Comparison of ENCODE assay signal across 8 cellular contexts in the genomic region with DNA sequence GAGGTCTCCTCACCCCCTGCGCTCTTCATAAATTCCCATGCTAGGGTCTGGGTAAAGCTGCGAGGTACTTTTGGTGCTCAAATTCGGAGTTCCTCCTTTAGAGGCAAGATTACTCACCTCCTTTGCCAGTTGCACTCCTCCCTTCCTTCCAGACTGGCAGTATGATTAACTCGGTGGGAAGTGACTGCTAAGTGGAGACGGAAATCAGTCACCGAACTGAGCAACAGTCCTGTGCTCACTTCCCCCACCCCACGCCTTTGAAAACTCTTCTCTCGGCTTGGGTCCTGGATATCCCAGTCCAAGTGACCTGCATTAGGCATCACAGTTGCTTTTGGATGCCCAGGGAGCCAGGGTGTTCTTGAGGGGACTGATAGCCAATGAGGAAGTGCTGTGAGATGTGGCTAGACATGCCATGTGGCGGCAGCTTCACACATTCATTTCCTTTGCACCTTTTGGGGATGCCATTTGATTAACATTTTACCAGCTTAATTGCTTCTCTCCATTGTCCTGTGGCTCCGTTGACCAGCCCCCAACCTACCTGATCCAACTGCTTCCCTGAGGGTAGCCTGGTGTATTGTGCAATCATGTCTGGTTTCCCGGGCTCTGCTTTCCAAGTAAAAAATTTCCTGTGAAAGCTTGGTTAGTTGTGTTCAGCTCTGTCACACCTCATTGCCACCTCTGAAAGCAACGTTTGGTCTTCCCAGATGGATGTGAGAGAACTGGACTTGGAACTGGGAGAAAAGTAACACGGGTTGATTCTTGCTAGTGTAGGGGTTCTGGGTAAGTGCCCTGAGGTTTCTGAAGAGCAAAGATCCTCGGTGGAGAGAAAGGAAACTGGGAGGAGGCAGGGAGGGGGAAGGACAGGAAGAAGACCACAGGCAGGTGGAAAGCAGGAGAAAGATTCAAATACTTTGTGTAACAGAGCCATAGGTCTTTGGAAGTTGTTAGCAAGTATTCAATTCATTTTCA. TPM values are rescaled to one million over a fixed set of nuclear protein-coding genes. Genes with fewer than 3 reads are reported as not detected.
A peak's percentile ranks its signal among the peaks of the same experiment; 100 is the strongest.
DNase-seq lines count a peak whose midpoint lies in the region; ATAC-seq, FAIRE-seq and TF ChIP-seq lines count a peak whose summit lies in the region.

No MANE protein-coding gene starts in this region.

- no peaks in the 10 kb centered on the region for H3K27me3 ChIP-seq in CD8-positive, alpha-beta memory T cell (ENCODE audit: insufficient read depth, low read length, poor library complexity, severe bottlenecking)
- no peaks in the 10 kb centered on the region for H3K27me3 ChIP-seq in HL-60 (ENCODE audit: insufficient read depth, poor library complexity, severe bottlenecking)
- H3K27me3 ChIP-seq in RWPE2 (ENCODE audit: insufficient read depth, poor library complexity, severe bottlenecking) = no peaks in the 10 kb centered on the region

- H3K4me3 ChIP-seq in CD8-positive, alpha-beta memory T cell (ENCODE audit: low read length) = peak overlapping the region; percentile 90
- H3K4me3 ChIP-seq in HL-60 (replicated peaks; ENCODE audit: insufficient read depth, low read length) (peak overlapping the region; percentile 97), RWPE2 (ENCODE audit: severe bottlenecking) (peak overlapping the region; percentile 70)

- TF ChIP-seq CTCF in GM20000 (IDR thresholded peaks at IDR 0.05; ENCODE audit: extremely low read depth, missing control alignments) (no peak), HL-60 (IDR thresholded peaks at IDR 0.05; ENCODE audit: insufficient read depth, low read length) (no peak), RWPE2 (IDR thresholded peaks at IDR 0.05; ENCODE audit: poor library complexity, severe bottlenecking) (no peak), osteocyte (IDR thresholded peaks at IDR 0.05) (no peak)

- FAIRE-seq in urothelium cell line (lab: Jason Lieb, UNC) = no peak

- peaks cover 46% of the 10 kb centered on the region for H3K4me1 ChIP-seq in CD8-positive, alpha-beta memory T cell (ENCODE audit: insufficient read depth, low read length)
- H3K4me1 ChIP-seq in RWPE2 (ENCODE audit: insufficient read depth, poor library complexity, severe bottlenecking) = peaks cover 8% of the 10 kb centered on the region

- peaks cover 29% of the 10 kb centered on the region for H3K36me3 ChIP-seq in CD8-positive, alpha-beta memory T cell (ENCODE audit: insufficient read depth, low read length)
- H3K36me3 ChIP-seq in RWPE2 (ENCODE audit: low read depth) = peaks cover 39% of the 10 kb centered on the region

- ATAC-seq in RWPE2 (ENCODE audit: low read depth) = peak; percentile 76

- peak overlapping the region; percentile 78 to 100 (median 97) for H3K27ac Mint-ChIP-seq in CD8-positive, alpha-beta memory T cell
- peak overlapping the region; percentile 95 for H3K27ac Mint-ChIP-seq in activated naive CD4-positive, alpha-beta T cell treated with anti-CD3 and anti-CD28 coated beads, Interleukin-2, amount 10 ng/mL, durations not matched to agents 7 days and 5 days
- H3K27ac Mint-ChIP-seq in osteocyte (ENCODE audit: unreplicated experiment) = peak overlapping the region; percentile 91

- H3K36me3 Mint-ChIP-seq in CD8-positive, alpha-beta memory T cell = peaks cover 22 to 55% (median 26%) of the 10 kb centered on the region in 3 donors
- H3K36me3 Mint-ChIP-seq in activated naive CD4-positive, alpha-beta T cell treated with anti-CD3 and anti-CD28 coated beads, Interleukin-2, amount 10 ng/mL, durations not matched to agents 7 days and 5 days = peaks cover 42% of the 10 kb centered on the region
- H3K36me3 Mint-ChIP-seq in osteocyte (ENCODE audit: unreplicated experiment) = peaks cover 17% of the 10 kb centered on the region

- H3K4me1 Mint-ChIP-seq in CD8-positive, alpha-beta memory T cell = peaks cover 49 to 60% (median 58%) of the 10 kb centered on the region in 3 donors
- peaks cover 47% of the 10 kb centered on the region for H3K4me1 Mint-ChIP-seq in activated naive CD4-positive, alpha-beta T cell treated with anti-CD3 and anti-CD28 coated beads, Interleukin-2, amount 10 ng/mL, durations not matched to agents 7 days and 5 days
- peaks cover 16% of the 10 kb centered on the region for H3K4me1 Mint-ChIP-seq in osteocyte (ENCODE audit: unreplicated experiment)

- peak; percentile 28 to 66 (median 41) for DNase-seq in CD8-positive, alpha-beta memory T cell
- DNase-seq in GM20000 (ENCODE audit: low spot score) (peak; percentile 30), HL-60 (ENCODE audit: low read depth in 1 of 2, low spot score in 1 of 2) (peak; percentile 73 to 81), RWPE2 (ENCODE audit: low spot score) (no peak), glomerular visceral epithelial cell (ENCODE audit: extremely low spot score) (peak; percentile 77), osteocyte (ENCODE audit: extremely low spot score, unreplicated experiment) (no peak), urothelium cell line (ENCODE audit: low spot score) (peak; percentile 72)
- peak; percentile 60 for DNase-seq in activated naive CD4-positive, alpha-beta T cell treated with anti-CD3 and anti-CD28 coated beads, Interleukin-2, amount 10 ng/mL, durations not matched to agents 7 days and 5 days

- no peaks in the 10 kb centered on the region for H3K27me3 Mint-ChIP-seq in CD8-positive, alpha-beta memory T cell
- peaks cover 3% of the 10 kb centered on the region for H3K27me3 Mint-ChIP-seq in activated naive CD4-positive, alpha-beta T cell treated with anti-CD3 and anti-CD28 coated beads, Interleukin-2, amount 10 ng/mL, durations not matched to agents 7 days and 5 days
- H3K27me3 Mint-ChIP-seq in osteocyte (ENCODE audit: unreplicated experiment) = peaks cover 4% of the 10 kb centered on the region

- no peaks in the 10 kb centered on the region for H3K9me3 ChIP-seq in CD8-positive, alpha-beta memory T cell (ENCODE audit: low read length)
- H3K9me3 ChIP-seq in RWPE2 (ENCODE audit: severe bottlenecking) = no peaks in the 10 kb centered on the region

- no peaks in the 10 kb centered on the region for H3K9me3 Mint-ChIP-seq in CD8-positive, alpha-beta memory T cell
- no peaks in the 10 kb centered on the region for H3K9me3 Mint-ChIP-seq in activated naive CD4-positive, alpha-beta T cell treated with anti-CD3 and anti-CD28 coated beads, Interleukin-2, amount 10 ng/mL, durations not matched to agents 7 days and 5 days
- H3K9me3 Mint-ChIP-seq in osteocyte (ENCODE audit: unreplicated experiment) = no peaks in the 10 kb centered on the region

- H3K4me3 Mint-ChIP-seq in CD8-positive, alpha-beta memory T cell = peak overlapping the region; percentile 94 to 100 (median 98)
- peak overlapping the region; percentile 88 for H3K4me3 Mint-ChIP-seq in activated naive CD4-positive, alpha-beta T cell treated with anti-CD3 and anti-CD28 coated beads, Interleukin-2, amount 10 ng/mL, durations not matched to agents 7 days and 5 days
- peak overlapping the region; percentile 95 for H3K4me3 Mint-ChIP-seq in osteocyte (ENCODE audit: unreplicated experiment)

- POLR2A ChIA-PET in CD8-positive, alpha-beta memory T cell (lab: Charles Lee) = interaction anchor here (1.1 to 1.6 kb wide), 5 partner anchors 9 to 144 kb away, joined by 3 to 21 read pairs (median 6); a partner anchor contains a TSS

- CTCF ChIA-PET in CD8-positive, alpha-beta memory T cell (lab: Charles Lee) = interaction anchor here (0.7 to 1.8 kb wide), 10 partner anchors 9 to 143 kb away, joined by 3 to 7 read pairs (median 4); a partner anchor contains a TSS
- CTCF ChIA-PET in activated naive CD4-positive, alpha-beta T cell treated with anti-CD3 and anti-CD28 coated beads, Interleukin-2, amount 10 ng/mL, durations not matched to agents 7 days and 5 days (lab: Charles Lee) = interaction anchor here (1.1 to 1.8 kb wide), 4 partner anchors 8 to 54 kb away, joined by 3 to 13 read pairs (median 6); no protein-coding TSS in a partner anchor

- H3K27ac ChIP-seq in CD8-positive, alpha-beta memory T cell (ENCODE audit: low read depth, low read length) = peak overlapping the region; percentile 82
- peak overlapping the region; percentile 98 for H3K27ac ChIP-seq in HL-60 (replicated peaks)
- peak overlapping the region; percentile 86 for H3K27ac ChIP-seq in RWPE2 (ENCODE audit: poor library complexity, severe bottlenecking)

RNA-seq across cellular contexts. Expression of a gene that starts 1.0 kb away (rescaled TPM):
- 100 to 1,000 TPM; 181 to 188 TPM for total RNA-seq in CD8-positive, alpha-beta memory T cell
- 84.0 TPM for polyA plus RNA-seq in CD8-positive, alpha-beta memory T cell
- total RNA-seq in osteocyte = 16.0 and 17.0 TPM in 2 replicates

RNA-seq across cellular contexts. Expression of a gene that starts 8.9 kb away (rescaled TPM):
- total RNA-seq in CD8-positive, alpha-beta memory T cell = 10 to 100 TPM; 29.5 to 33.5 TPM
- 36.4 TPM for polyA plus RNA-seq in CD8-positive, alpha-beta memory T cell
- total RNA-seq in osteocyte = 34.9 and 36.8 TPM in 2 replicates

RNA-seq across cellular contexts. Expression of a gene that starts 15.1 kb away (rescaled TPM):
- total RNA-seq in CD8-positive, alpha-beta memory T cell = 100 to 1,000 TPM; 242 to 248 TPM
- 117 TPM for polyA plus RNA-seq in CD8-positive, alpha-beta memory T cell
- total RNA-seq in osteocyte = 232 and 241 TPM in 2 replicates

RNA-seq across cellular contexts. Expression of a gene that starts 15.6 kb away (rescaled TPM):
- 10 to 100 TPM; 58.0 to 58.1 TPM for total RNA-seq in CD8-positive, alpha-beta memory T cell
- 48.9 TPM for polyA plus RNA-seq in CD8-positive, alpha-beta memory T cell
- 35.7 and 37.1 TPM in 2 replicates for total RNA-seq in osteocyte

RNA-seq across cellular contexts. Expression of a gene that starts 34.2 kb away (rescaled TPM):
- under 1 TPM; 0.09 TPM for total RNA-seq in CD8-positive, alpha-beta memory T cell
- 0.12 TPM for polyA plus RNA-seq in CD8-positive, alpha-beta memory T cell
- 0.05 and 0.08 TPM in 2 replicates for total RNA-seq in osteocyte

Comparison
In these comparisons a context has a peak if more than half of its experiments do, and no peak if none do; other contexts are left out.
1. DNase-seq: peak in CD8-positive, alpha-beta memory T cell (5 of 5), GM20000 (single experiment), HL-60 (2 of 2), activated naive CD4-positive, alpha-beta T cell treated with anti-CD3 and anti-CD28 coated beads, Interleukin-2, amount 10 ng/mL, durations not matched to agents 7 days and 5 days (single experiment), glomerular visceral epithelial cell (single experiment) and urothelium cell line (single experiment); none in RWPE2 (single experiment) and osteocyte (single experiment).
2. RNA of a gene that starts 1.0 kb away (total RNA-seq): 181 to 188 TPM in CD8-positive, alpha-beta memory T cell; 16.0 to 17.0 TPM in osteocyte; every median in the first group is over 10 times any median in the second.
3. Peak in every context shown above with its lines, with median percentiles within 50 percentile points of each other: H3K27ac ChIP-seq, H3K4me3 ChIP-seq, H3K27ac Mint-ChIP-seq and H3K4me3 Mint-ChIP-seq.